Comparison of ENCODE assay signal across 26 cellular contexts in the genomic region with DNA sequence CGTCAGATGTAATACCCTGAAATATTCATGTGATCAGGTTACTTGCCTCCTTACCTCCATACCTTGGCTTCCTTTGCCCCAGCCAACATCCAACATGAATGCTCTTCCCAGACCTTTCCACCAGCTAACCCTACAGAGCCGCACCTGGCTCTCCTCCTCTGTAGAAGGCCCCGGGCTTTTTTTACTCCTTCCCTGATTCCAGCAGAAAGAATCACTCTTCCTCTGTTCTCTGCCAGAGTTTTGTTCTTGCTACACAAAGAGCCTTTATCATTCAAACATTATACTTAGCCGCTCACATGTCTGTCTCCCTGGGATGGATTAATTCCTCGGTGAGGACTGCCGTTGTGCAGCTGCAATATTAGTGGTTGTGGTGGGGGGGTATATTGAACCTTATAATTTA.
"Had no signal": no experiment of that assay in that cellular context is flagged by ENCODE, and none has a peak within 500 bp of the region (broad histone marks: within the 10 kb centered on the region; RNA-seq: fewer than 3 reads in every experiment).

No MANE protein-coding gene starts in this region.

- H3K4me1 Mint-ChIP-seq: activated B cell treated with CpG ODN at 0.5 μM for 24 hours; activated naive CD8-positive, alpha-beta T cell treated with anti-CD3 and anti-CD28 coated beads, Interleukin-2, amount 10 ng/mL, durations not matched to agents 7 days and 5 days; immature natural killer cell had no signal

- H3K4me1 ChIP-seq: spleen had no signal

- H3K9me3 ChIP-seq: heart right ventricle, mucosa of descending colon, spleen, thyroid gland had no signal

- DNase-seq: activated B cell treated with CpG ODN at 0.5 μM for 24 hours; activated CD4-positive, alpha-beta T cell treated with anti-CD3 and anti-CD28 coated beads for 36 hours; activated CD4-positive, alpha-beta T cell treated with anti-CD3 and anti-CD28 coated beads, Interleukin-2, amount 50 U/mL, for 4 hours; activated CD8-positive, alpha-beta memory T cell treated with anti-CD3 and anti-CD28 coated beads for 24 hours; activated CD8-positive, alpha-beta memory T cell treated with anti-CD3 and anti-CD28 coated beads, Interleukin-2, amount 50 U/mL, for 4 hours; activated naive CD4-positive, alpha-beta T cell treated with Interleukin-2 at 50 U/mL for 16 hours; activated naive CD8-positive, alpha-beta T cell treated with anti-CD3 and anti-CD28 coated beads, Interleukin-2, amount 10 ng/mL, durations not matched to agents 7 days and 5 days; activated T-cell treated with anti-CD3 and anti-CD28 coated beads, Interleukin-2, amount 50 U/mL, for 4 hours; amygdala; effector CD4-positive, alpha-beta T cell; heart right ventricle; immature natural killer cell; kidney glomerular epithelial cell; mesenchymal stem cell; mucosa of descending colon; nephron progenitor cell; occipital lobe; spleen; stimulated activated CD4-positive, alpha-beta T cell treated with anti-CD3 and anti-CD28 coated beads, Interleukin-4, amount 100 ng/mL, for 1 hour; stimulated activated naive CD4-positive, alpha-beta T cell treated with Interleukin-2 at 50 U/mL for 16 hours; T-helper 9 cell; thyroid gland had no signal

- H3K4me3 ChIP-seq: cardiac muscle cell, heart right ventricle, mucosa of descending colon, spleen, thyroid gland had no signal

- H3K27ac ChIP-seq: cardiac muscle cell, spleen, thyroid gland had no signal

- FAIRE-seq: endometrium had no signal

- H3K36me3 ChIP-seq: cardiac muscle cell, heart right ventricle, spleen, thyroid gland had no signal

- H3K4me3 Mint-ChIP-seq: activated B cell treated with CpG ODN at 0.5 μM for 24 hours; activated CD4-positive, alpha-beta T cell treated with anti-CD3 and anti-CD28 coated beads for 36 hours; activated naive CD8-positive, alpha-beta T cell treated with anti-CD3 and anti-CD28 coated beads, Interleukin-2, amount 10 ng/mL, durations not matched to agents 7 days and 5 days; activated T-cell treated with anti-CD3 and anti-CD28 coated beads, Interleukin-2, amount 50 U/mL, for 4 hours; dendritic cell treated with granulocyte-macrophage colony-stimulating factor and Interleukin-4, amounts not matched to agents 40 ng/mL and 50 ng/mL, for 4 days; immature natural killer cell; nephron progenitor cell had no signal

- H3K9me3 Mint-ChIP-seq: activated B cell treated with CpG ODN at 0.5 μM for 24 hours; activated naive CD8-positive, alpha-beta T cell treated with anti-CD3 and anti-CD28 coated beads, Interleukin-2, amount 10 ng/mL, durations not matched to agents 7 days and 5 days; activated T-cell treated with anti-CD3 and anti-CD28 coated beads, Interleukin-2, amount 50 U/mL, for 4 hours; activated T-helper 2 cell treated with anti-CD3 and anti-CD28 coated beads, Interferon-gamma antibody, Interleukin-2, Interleukin-4, amounts not matched to agents 10 μg/mL and 5 μg/mL and 100 μg/mL, durations not matched to agents 14 hours and 24 hours and 36 hours; immature natural killer cell; nephron progenitor cell had no signal

- ATAC-seq: activated CD4-positive, alpha-beta T cell treated with anti-CD3 and anti-CD28 coated beads for 36 hours; activated T-cell treated with anti-CD3 and anti-CD28 coated beads, Interleukin-2, amount 50 U/mL, for 4 hours; heart right ventricle; mucosa of descending colon had no signal

- H3K27me3 Mint-ChIP-seq: activated B cell treated with CpG ODN at 0.5 μM for 24 hours; activated CD4-positive, alpha-beta T cell treated with anti-CD3 and anti-CD28 coated beads for 36 hours; dendritic cell treated with granulocyte-macrophage colony-stimulating factor and Interleukin-4, amounts not matched to agents 40 ng/mL and 50 ng/mL, for 4 days had no signal

- H3K27ac Mint-ChIP-seq: activated B cell treated with CpG ODN at 0.5 μM for 24 hours; activated CD4-positive, alpha-beta T cell treated with anti-CD3 and anti-CD28 coated beads for 36 hours; activated naive CD8-positive, alpha-beta T cell treated with anti-CD3 and anti-CD28 coated beads, Interleukin-2, amount 10 ng/mL, durations not matched to agents 7 days and 5 days; activated T-helper 2 cell treated with anti-CD3 and anti-CD28 coated beads, Interferon-gamma antibody, Interleukin-2, Interleukin-4, amounts not matched to agents 10 μg/mL and 5 μg/mL and 100 μg/mL, durations not matched to agents 14 hours and 24 hours and 36 hours; dendritic cell treated with granulocyte-macrophage colony-stimulating factor and Interleukin-4, amounts not matched to agents 40 ng/mL and 50 ng/mL, for 4 days; immature natural killer cell; nephron progenitor cell had no signal

- H3K27me3 ChIP-seq: cardiac muscle cell, thyroid gland had no signal

- H3K36me3 Mint-ChIP-seq: activated naive CD8-positive, alpha-beta T cell treated with anti-CD3 and anti-CD28 coated beads, Interleukin-2, amount 10 ng/mL, durations not matched to agents 7 days and 5 days; immature natural killer cell had no signal
